ENCODE assay signal across 29 cellular contexts in genomic region chr12:75662501-75663159, GRCh38.
DNase-seq lines count a peak whose midpoint lies in the region; ATAC-seq and TF ChIP-seq lines count a peak whose summit lies in the region.
"Had no signal": no experiment of that assay in that cellular context is flagged by ENCODE, and none has a peak within 500 bp of the region (broad histone marks: within the 10 kb centered on the region; RNA-seq: fewer than 3 reads in every experiment).

No MANE protein-coding gene starts in this region.

- H3K4me3 ChIP-seq in GM06990 (replicated peaks; ENCODE audit: low read depth, low read length) (no peak overlapping the region), SJCRH30 (no peak overlapping the region)
- H3K4me3 ChIP-seq: heart right ventricle, SJSA1, smooth muscle cell, upper lobe of right lung had no signal

- TF ChIP-seq CTCF in GM06990 (IDR thresholded peaks at IDR 0.05; ENCODE audit: insufficient read depth, low read length, poor library complexity, severe bottlenecking) (no peak), foreskin keratinocyte (conservative IDR thresholded peaks at IDR 0.05) (no peak)

- H3K4me1 ChIP-seq in foreskin keratinocyte (peaks cover 48% of the 10 kb centered on the region), SJCRH30 (peaks cover 46% of the 10 kb centered on the region)
- H3K4me1 ChIP-seq: upper lobe of right lung had no signal

- ATAC-seq in HG02798 (IDR thresholded peaks at IDR 0.05; ENCODE audit: poor library complexity, unreplicated experiment) (peak; percentile 43), foreskin keratinocyte (no peak), GM18498 (IDR thresholded peaks at IDR 0.05; ENCODE audit: unreplicated experiment) (no peak)
- ATAC-seq: activated naive CD4-positive, alpha-beta T cell treated with anti-CD3 and anti-CD28 coated beads, Interleukin-2, amount 50 U/mL, for 72 hours; esophagus mucosa; left ventricle myocardium superior; right cardiac atrium; upper lobe of right lung had no signal

- H3K27ac ChIP-seq in foreskin keratinocyte (peak overlapping the region; percentile 98), SJCRH30 (no peak overlapping the region)
- H3K27ac ChIP-seq: heart right ventricle, SJSA1, upper lobe of right lung had no signal

- H3K9me3 ChIP-seq in SJCRH30 (replicated peaks) = no peaks in the 10 kb centered on the region
- H3K9me3 ChIP-seq: heart right ventricle, SJSA1, upper lobe of right lung had no signal

- in situ Hi-C loops in SK-MEL-5 (cut with HindIII; ENCODE audit: low pct_unique_long_range_greater_than_20kb, low sequenced_read_pairs) = no loop called here

- DNase-seq in GM06990 (ENCODE audit: extremely low read depth, insufficient read length) (peak; percentile 6), SK-MEL-5 (ENCODE audit: low read depth, low spot score) (peak; percentile 82), foreskin keratinocyte (no peak), OCI-M1 (lab: John Stamatoyannopoulos, UW) (no peak), glomerular visceral epithelial cell (ENCODE audit: extremely low spot score) (no peak), SJCRH30 (no peak)
- DNase-seq: activated CD4-positive, alpha-beta T cell treated with anti-CD3 and anti-CD28 coated beads, Interleukin-2, amount 10 ng/mL, durations not matched to agents 24 days and 14 days; activated effector memory CD4-positive, alpha-beta T cell treated with Interleukin-2 at 50 U/mL for 16 hours; activated T-cell treated with anti-CD3 and anti-CD28 coated beads, Interleukin-2, amount 50 U/mL, for 1 hour; anterior cingulate cortex; CD8-positive, alpha-beta memory T cell; foreskin melanocyte; GOT3; heart right ventricle; HFFc6; kidney; left ventricle myocardium superior; NCI-H1436; NCI-H446; NCI-H748 treated with DMSO at 0.1 percent for 48 hours; right cardiac atrium; stimulated activated naive CD4-positive, alpha-beta T cell treated with Interleukin-2 at 50 U/mL for 16 hours; upper lobe of right lung had no signal

- H3K27me3 ChIP-seq in GM06990 (replicated peaks; ENCODE audit: control insufficient read depth, insufficient read depth, low read length) (no peaks in the 10 kb centered on the region), foreskin keratinocyte (no peaks in the 10 kb centered on the region), SJCRH30 (no peaks in the 10 kb centered on the region)
- H3K27me3 ChIP-seq: heart right ventricle, SJSA1, upper lobe of right lung had no signal

- H3K36me3 ChIP-seq in GM06990 (ENCODE audit: control insufficient read depth, insufficient read depth, low read length) = no peaks in the 10 kb centered on the region
- H3K36me3 ChIP-seq in SJCRH30 = no peaks in the 10 kb centered on the region
- H3K36me3 ChIP-seq: heart right ventricle, SJSA1, upper lobe of right lung had no signal

Comparison
In these comparisons a context has a peak if more than half of its experiments do, and no peak if none do; other contexts are left out.
1. DNase-seq: peak in GM06990 (single experiment) and SK-MEL-5 (single experiment); none in foreskin keratinocyte (0 of 2), OCI-M1 (single experiment), glomerular visceral epithelial cell (single experiment) and SJCRH30 (0 of 2).